Comparison of ENCODE assay signal across 1 cellular context in genomic region chr10:102045292-102045691, GRCh38.
TF ChIP-seq lines count a peak whose summit lies in the region.

No MANE protein-coding gene starts in this region.

TF ChIP-seq in endothelial cell of umbilical vein, 7 proteins besides CTCF, POLR2A, EP300 and RAD21:
- TF ChIP-seq FOS (IDR thresholded peaks at IDR 0.05; ENCODE audit: borderline replicate concordance, insufficient read depth, low read length) (no peak), GATA2 (IDR thresholded peaks at IDR 0.05; ENCODE audit: insufficient read depth, insufficient read length, low read depth, low read length) (no peak), EZH2 (IDR thresholded peaks at IDR 0.05; ENCODE audit: borderline replicate concordance, low read depth, low read length, severe bottlenecking) (no peak), MAX (IDR thresholded peaks at IDR 0.05; ENCODE audit: insufficient read depth, insufficient read length) (no peak), POLR2AphosphoS5 (IDR thresholded peaks at IDR 0.05; ENCODE audit: insufficient read depth, low read depth, low read length) (no peak), JUN (IDR thresholded peaks at IDR 0.05; ENCODE audit: borderline replicate concordance, insufficient read depth, insufficient read length, low read depth) (no peak), MYC (IDR thresholded peaks at IDR 0.05; ENCODE audit: low read depth, low read length) (no peak)
